Comparison of ENCODE assay signal across 11 cellular contexts in genomic region chr9:130143974-130144373, GRCh38. TPM values are rescaled to one million over a fixed set of nuclear protein-coding genes. Genes with fewer than 3 reads are reported as not detected.
DNase-seq lines count a peak whose midpoint lies in the region; ATAC-seq and TF ChIP-seq lines count a peak whose summit lies in the region.
"Had no signal": no experiment of that assay in that cellular context is flagged by ENCODE, and none has a peak within 500 bp of the region (broad histone marks: within the 10 kb centered on the region; RNA-seq: fewer than 3 reads in every experiment).

No MANE protein-coding gene starts in this region.

- H3K36me3 ChIP-seq in SK-N-SH (replicated peaks in 1 of 2; ENCODE audit: control insufficient read depth in 1 of 2, insufficient read depth in 2 of 2, low read length in 1 of 2) (no peaks in the 10 kb centered on the region), rectal smooth muscle tissue (ENCODE audit: control insufficient read depth, insufficient read depth, low read length) (no peaks in the 10 kb centered on the region)
- H3K36me3 ChIP-seq: spleen had no signal

- H3F3A ChIP-seq in SK-N-SH (replicated peaks; ENCODE audit: insufficient read depth), result peaks cover 5% of the 10 kb centered on the region

- POLR2A ChIA-PET in SK-N-SH (lab: Yijun Ruan, JAX), result no interaction called here

- no peaks in the 10 kb centered on the region for H3K9me3 ChIP-seq in SK-N-SH
- H3K9me3 ChIP-seq: spleen had no signal

- peaks cover 8 to 22% of the 10 kb centered on the region in 2 experiments; a peak in 3 of 4 replicates for H3K4me1 ChIP-seq in SK-N-SH (ENCODE audit: control insufficient read depth in 1 of 2, insufficient read depth in 2 of 2, low read depth in 1 of 2, low read length in 1 of 2)
- peaks cover 24% of the 10 kb centered on the region for H3K4me1 ChIP-seq in rectal smooth muscle tissue (ENCODE audit: control insufficient read depth, insufficient read depth, low read length)

- peak overlapping the region; percentile 70; the same call in 1 of the 2 replicates for H2AFZ ChIP-seq in SK-N-SH (ENCODE audit: low read depth)

- TF ChIP-seq RAD21 in SK-N-SH (IDR thresholded peaks at IDR 0.05; ENCODE audit: low read length), result no peak

- CTCF ChIA-PET in SK-N-SH (lab: Yijun Ruan, JAX), result interaction anchor here (0.8 to 3.7 kb wide), 6 partner anchors 12 to 303 kb away, joined by 3 to 18 read pairs (median 6); no protein-coding TSS in a partner anchor

- H3K4me3 ChIP-seq in SK-N-SH (ENCODE audit: low read depth in 2 of 2, low read length in 1 of 2) (no peak overlapping the region), rectal smooth muscle tissue (ENCODE audit: low read length) (no peak overlapping the region)
- H3K4me3 ChIP-seq: spleen had no signal

- H3K27me3 ChIP-seq in SK-N-SH (ENCODE audit: insufficient read depth) (no peaks in the 10 kb centered on the region), rectal smooth muscle tissue (ENCODE audit: control insufficient read depth, insufficient read depth, low read length) (peaks cover 2% of the 10 kb centered on the region)

- TF ChIP-seq EP300 in SK-N-SH (IDR thresholded peaks at IDR 0.05; ENCODE audit: borderline replicate concordance in 1 of 2, low read depth in 1 of 2, low read length in 1 of 2), result no peak

- H3K9ac ChIP-seq in SK-N-SH, result peak overlapping the region; percentile 34; the same call in 1 of the 2 replicates
- no peak overlapping the region for H3K9ac ChIP-seq in rectal smooth muscle tissue (ENCODE audit: low read length)

- H3K9me2 ChIP-seq in SK-N-SH, result no peaks in the 10 kb centered on the region

- peak; percentile 57 for DNase-seq in EH (ENCODE audit: low read depth)
- DNase-seq in SK-N-SH, result no peak
- peak; percentile 79 for DNase-seq in glomerular visceral epithelial cell (ENCODE audit: extremely low spot score)
- DNase-seq in HPDE6-E6E7 (ENCODE audit: extremely low spot score), result no peak
- no peak for DNase-seq in NCI-H446 (lab: John Stamatoyannopoulos, UW)
- no peak for DNase-seq in epidermal melanocyte (ENCODE audit: insufficient read length, low spot score)
- DNase-seq: activated CD4-positive, alpha-beta T cell treated with anti-CD3 and anti-CD28 coated beads for 48 hours; NCI-H774; spleen had no signal

- TF ChIP-seq CTCF in SK-N-SH (IDR thresholded peaks at IDR 0.05), result no peak

- H3K27ac ChIP-seq in SK-N-SH (ENCODE audit: low read depth in 2 of 2, low read length in 1 of 2) (peak overlapping the region in 1 of 2 experiments; percentile 35; a peak in 1 of 4 replicates), rectal smooth muscle tissue (ENCODE audit: low read depth, low read length) (peak overlapping the region; percentile 66)
- H3K27ac ChIP-seq: spleen had no signal

- H3K4me2 ChIP-seq in SK-N-SH, result peak overlapping the region; percentile 42

- 44% methylated on average over 13 of the region's 13 CpGs for WGBS in SK-N-SH (ENCODE audit: low lambda C conversion rate)

- H3K79me2 ChIP-seq in SK-N-SH (ENCODE audit: insufficient read depth), result no peaks in the 10 kb centered on the region

- no peaks in the 10 kb centered on the region for H4K20me1 ChIP-seq in SK-N-SH (ENCODE audit: insufficient read depth)

- ATAC-seq in HG02885 (IDR thresholded peaks at IDR 0.05; ENCODE audit: poor library complexity, unreplicated experiment), result no peak

TF ChIP-seq in SK-N-SH, 30 proteins besides CTCF, POLR2A, EP300 and RAD21:
- TF ChIP-seq USF1 (IDR thresholded peaks at IDR 0.05; ENCODE audit: borderline replicate concordance, low read depth), result no peak
- TF ChIP-seq USF2 (IDR thresholded peaks at IDR 0.05; ENCODE audit: borderline replicate concordance, low read depth, low read length), result no peak
- TF ChIP-seq MEF2A (IDR thresholded peaks at IDR 0.05; ENCODE audit: borderline replicate concordance, low read depth), result no peak
- no peak for TF ChIP-seq TAF1 (IDR thresholded peaks at IDR 0.05; ENCODE audit: borderline replicate concordance, low read depth, low read length)
- no peak for TF ChIP-seq MXI1 (IDR thresholded peaks at IDR 0.05; ENCODE audit: low read depth, low read length)
- no peak for TF ChIP-seq FOXJ3 (CRISPR knock-in tag; IDR thresholded peaks at IDR 0.05)
- TF ChIP-seq SIN3A (IDR thresholded peaks at IDR 0.05; ENCODE audit: borderline replicate concordance, low read depth, low read length), result no peak
- TF ChIP-seq POLR2AphosphoS5 (IDR thresholded peaks at IDR 0.05; ENCODE audit: low read depth, low read length), result no peak
- TF ChIP-seq TCF12 (IDR thresholded peaks at IDR 0.05), result no peak
- no peak for TF ChIP-seq IRF3 (IDR thresholded peaks at IDR 0.05; ENCODE audit: low read depth, low read length)
- TF ChIP-seq NRF1 (IDR thresholded peaks at IDR 0.05; ENCODE audit: low read depth, low read length), result no peak
- no peak for TF ChIP-seq YY1 (IDR thresholded peaks at IDR 0.05; ENCODE audit: low read depth)
TF ChIP-seq in SK-N-SH: peak in this region for 0.

RNA-seq across cellular contexts. Expression of gene NCS1, which starts 28.2 kb away (rescaled TPM):
- polyA plus RNA-seq in SK-N-SH (2012; rRNA removed), result 40.6 and 52.9 TPM in 2 replicates
- 30.8 and 37.3 TPM in 2 replicates for polyA plus RNA-seq in SK-N-SH (2012; cell fraction: cytosol; rRNA removed)
- 21.5 and 23.7 TPM in 2 replicates for polyA plus RNA-seq in SK-N-SH (2012; cell fraction: nucleus; rRNA removed)

Comparison
In these comparisons a context has a peak if more than half of its experiments do, and no peak if none do; other contexts are left out.
1. DNase-seq: peak in EH (single experiment) and glomerular visceral epithelial cell (single experiment); none in SK-N-SH (single experiment), HPDE6-E6E7 (single experiment), NCI-H446 (0 of 2) and epidermal melanocyte (single experiment).